ENCODE assay signal across 11 cellular contexts in genomic region chr19:3375221-3376088, GRCh38. TPM values are rescaled to one million over a fixed set of nuclear protein-coding genes. Genes with fewer than 3 reads are reported as not detected.
DNase-seq lines count a peak whose midpoint lies in the region; ATAC-seq and TF ChIP-seq lines count a peak whose summit lies in the region.
"Had no signal": no experiment of that assay in that cellular context is flagged by ENCODE, and none has a peak within 500 bp of the region (broad histone marks: within the 10 kb centered on the region; RNA-seq: fewer than 3 reads in every experiment).

No MANE protein-coding gene starts in this region.

- WGBS in right cardiac atrium = 16% methylated on average over 32 of the region's 32 CpGs
- WGBS in prostate gland = 30% methylated on average over 27 of the region's 32 CpGs

- H3K4me3 ChIP-seq in breast epithelium (peak overlapping the region in 2 of 3 donors; percentile 31 to 53), right cardiac atrium (ENCODE audit: low read length) (no peak overlapping the region), prostate gland (peak overlapping the region in 1 of 2 donors; percentile 12)

- H3K9me3 ChIP-seq in breast epithelium (no peaks in the 10 kb centered on the region), right cardiac atrium (ENCODE audit: control insufficient read depth, low read length) (no peaks in the 10 kb centered on the region), prostate gland (no peaks in the 10 kb centered on the region)

- no peak overlapping the region for H3K4me3 Mint-ChIP-seq in CD14-positive monocyte
- H3K4me3 Mint-ChIP-seq: activated CD4-positive, alpha-beta T cell treated with anti-CD3 and anti-CD28 coated beads, Interleukin-2, amount 10 ng/mL, durations not matched to agents 7 days and 5 days; CD4-positive, alpha-beta memory T cell had no signal

- peaks cover 0 to 4% (median 0%) of the 10 kb centered on the region in 7 donors for H3K9me3 Mint-ChIP-seq in CD14-positive monocyte
- H3K9me3 Mint-ChIP-seq: activated CD4-positive, alpha-beta T cell treated with anti-CD3 and anti-CD28 coated beads, Interleukin-2, amount 10 ng/mL, durations not matched to agents 7 days and 5 days; CD4-positive, alpha-beta memory T cell had no signal

- TF ChIP-seq CTCF in CD14-positive monocyte (IDR thresholded peaks at IDR 0.05) (no peak), breast epithelium (IDR thresholded peaks at IDR 0.05) (no peak), prostate gland (IDR thresholded peaks at IDR 0.05) (no peak)

- DNase-seq in CD14-positive monocyte (ENCODE audit: low spot score) = no peak
- DNase-seq in breast epithelium (ENCODE audit: low spot score in 2 of 2) = peak; percentile 69 to 77
- DNase-seq in right cardiac atrium = peak; percentile 95 to 96 (median 96)
- DNase-seq in prostate gland (ENCODE audit: low spot score) = no peak
- no peak for DNase-seq in cortex of kidney (lab: John Stamatoyannopoulos, UW)
- DNase-seq: activated CD4-positive, alpha-beta T cell treated with anti-CD3 and anti-CD28 coated beads, Interleukin-2, amount 10 ng/mL, durations not matched to agents 7 days and 5 days; CD4-positive, alpha-beta memory T cell; NCI-H510A had no signal

- TF ChIP-seq POLR2A in breast epithelium (IDR thresholded peaks at IDR 0.05) (no peak), prostate gland (IDR thresholded peaks at IDR 0.05) (no peak)

- peak; percentile 91 to 92 for ATAC-seq in right cardiac atrium
- no peak for ATAC-seq in GM19351 (IDR thresholded peaks at IDR 0.05; ENCODE audit: unreplicated experiment)
- no peak for ATAC-seq in HG02840 (IDR thresholded peaks at IDR 0.05; ENCODE audit: low FRiP score, unreplicated experiment)
- ATAC-seq in HG02763 (IDR thresholded peaks at IDR 0.05; ENCODE audit: unreplicated experiment) = no peak

- peak overlapping the region in 6 of 7 donors; percentile 33 to 84 (median 50) for H3K27ac Mint-ChIP-seq in CD14-positive monocyte
- H3K27ac Mint-ChIP-seq: activated CD4-positive, alpha-beta T cell treated with anti-CD3 and anti-CD28 coated beads, Interleukin-2, amount 10 ng/mL, durations not matched to agents 7 days and 5 days had no signal

- H3K36me3 Mint-ChIP-seq in CD14-positive monocyte = peaks cover 11 to 39% of the 10 kb centered on the region in 2 donors
- H3K36me3 Mint-ChIP-seq: CD4-positive, alpha-beta memory T cell had no signal

- H3K27me3 ChIP-seq in breast epithelium = no peaks in the 10 kb centered on the region
- no peaks in the 10 kb centered on the region for H3K27me3 ChIP-seq in right cardiac atrium (ENCODE audit: control insufficient read depth, insufficient read depth)
- H3K27me3 ChIP-seq in prostate gland (replicated peaks; ENCODE audit: insufficient read depth) = no peaks in the 10 kb centered on the region

- intact Hi-C loops in CD14-positive monocyte (cut with micrococcal nuclease) (no loop called here), breast epithelium (cut with DNase I; ENCODE audit: low total_unique reads) (no loop called here), right cardiac atrium (cut with DNase I) (no loop called here), prostate gland (cut with DNase I) (no loop called here)

- no peaks in the 10 kb centered on the region for H3K27me3 Mint-ChIP-seq in CD14-positive monocyte (ENCODE audit: low read depth in 3 of 3)
- H3K27me3 Mint-ChIP-seq: activated CD4-positive, alpha-beta T cell treated with anti-CD3 and anti-CD28 coated beads, Interleukin-2, amount 10 ng/mL, durations not matched to agents 7 days and 5 days; CD4-positive, alpha-beta memory T cell had no signal

- H3K4me1 Mint-ChIP-seq in CD14-positive monocyte = peaks cover 34% of the 10 kb centered on the region

- H3K27ac ChIP-seq in breast epithelium (peak overlapping the region; percentile 94 to 95), right cardiac atrium (ENCODE audit: low read length) (peak overlapping the region; percentile 94), prostate gland (peak overlapping the region; percentile 83 to 100)

- peaks cover 0 to 10% of the 10 kb centered on the region in 2 donors for H3K4me1 ChIP-seq in breast epithelium
- peaks cover 9% of the 10 kb centered on the region for H3K4me1 ChIP-seq in right cardiac atrium (ENCODE audit: control insufficient read depth, insufficient read depth, low read length)
- H3K4me1 ChIP-seq in prostate gland (replicated peaks) = peaks cover 14% of the 10 kb centered on the region

- H3K36me3 ChIP-seq in breast epithelium = no peaks in the 10 kb centered on the region
- no peaks in the 10 kb centered on the region for H3K36me3 ChIP-seq in prostate gland

RNA-seq across cellular contexts. Expression of gene NFIC, which starts 9.1 kb away (rescaled TPM):
- polyA plus RNA-seq in CD14-positive monocyte (10 to 100 TPM in 1 of 2 donors, 1 to 10 TPM in 1; 7.0 to 11.5 TPM), right cardiac atrium (186 TPM)
- total RNA-seq in breast epithelium (10 to 100 TPM; 48.9 to 97.8 (median 73.1) TPM), right cardiac atrium (100 to 1,000 TPM; 175 to 223 (median 188) TPM), prostate gland (100 to 1,000 TPM; 160 to 168 TPM)

Comparison
In these comparisons a context has a peak if more than half of its experiments do, and no peak if none do; other contexts are left out.
1. DNase-seq: peak in breast epithelium (2 of 2) and right cardiac atrium (3 of 3); none in CD14-positive monocyte (single experiment), prostate gland (single experiment) and cortex of kidney (single experiment).
2. ATAC-seq: peak in right cardiac atrium (2 of 2); none in GM19351 (single experiment), HG02840 (single experiment) and HG02763 (single experiment).
3. Peak in every context shown above with its lines, with median percentiles within 50 percentile points of each other: H3K27ac ChIP-seq.